Comparison of ENCODE assay signal across 26 cellular contexts in the genomic region with DNA sequence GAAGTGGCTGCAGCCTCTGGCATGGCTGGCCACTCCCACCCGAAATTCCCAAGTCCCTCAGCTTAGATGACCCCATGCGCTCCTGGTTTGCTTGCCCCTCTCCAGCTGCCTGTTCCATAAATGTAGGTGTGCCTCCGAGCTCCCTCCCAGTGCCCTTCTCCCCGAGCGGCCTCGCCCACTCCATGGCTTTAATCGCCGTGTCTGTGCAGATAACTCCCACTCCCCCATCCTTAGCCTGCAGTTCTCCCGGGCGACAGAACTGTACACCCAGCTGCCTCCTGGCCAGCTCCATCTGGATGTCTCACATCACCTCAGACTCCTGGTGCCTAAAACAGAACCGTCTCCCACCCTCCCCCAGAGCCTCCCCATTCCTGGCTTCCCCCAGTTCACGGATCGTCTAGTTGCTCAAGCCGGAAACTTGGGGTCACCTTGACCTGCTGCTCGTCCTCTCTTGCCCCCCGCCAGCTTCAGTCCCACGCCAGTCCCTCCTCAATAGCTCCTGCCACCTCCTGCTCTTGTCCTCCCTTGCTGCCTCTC. TPM values are rescaled to one million over a fixed set of nuclear protein-coding genes. Genes with fewer than 3 reads are reported as not detected.
DNase-seq lines count a peak whose midpoint lies in the region; ATAC-seq and TF ChIP-seq lines count a peak whose summit lies in the region.
"Had no signal": no experiment of that assay in that cellular context is flagged by ENCODE, and none has a peak within 500 bp of the region (broad histone marks: within the 10 kb centered on the region; RNA-seq: fewer than 3 reads in every experiment).

No MANE protein-coding gene starts in this region.

- H3K9me3 ChIP-seq in WERI-Rb-1 (ENCODE audit: severe bottlenecking): no peaks in the 10 kb centered on the region
- no peaks in the 10 kb centered on the region for H3K9me3 ChIP-seq in neuronal stem cell (replicated peaks in 1 of 2; ENCODE audit: control insufficient read depth in 2 of 2, insufficient read depth in 1 of 2, low read depth in 1 of 2, low read length in 2 of 2)

- H3K18ac ChIP-seq in neuronal stem cell (ENCODE audit: low read length): no peak overlapping the region

- peaks cover 29% of the 10 kb centered on the region for H3K27me3 Mint-ChIP-seq in glutamatergic neuron (ENCODE audit: unreplicated experiment)
- peaks cover 49% of the 10 kb centered on the region for H3K27me3 Mint-ChIP-seq in stimulated activated memory B cell treated with anti-CD40 and anti-IgM and Interleukin-4, amounts not matched to agents 10 μg/mL and 1 μg/mL and 100 μg/mL, for 72 hours

- no CpG with 5 or more reads among the region's 17 CpGs for WGBS in neuronal stem cell (ENCODE audit: extremely low coverage in 2 of 2, insufficient read length in 2 of 2, insufficient replicate concordance in 1 of 2), 2 donors

- H3K4me1 ChIP-seq in neuronal stem cell (ENCODE audit: control insufficient read depth in 2 of 2, insufficient read depth in 1 of 2, low read depth in 1 of 2, low read length in 2 of 2): peaks cover 6 to 21% of the 10 kb centered on the region in 2 donors

- DNase-seq in NCI-H82 (lab: John Stamatoyannopoulos, UW) (peak; percentile 36), NCI-H82 treated with DMSO at 0.1 percent for 48 hours (lab: John Stamatoyannopoulos, UW; ENCODE audit: unreplicated experiment) (no peak), WERI-Rb-1 (peak; percentile 24), glutamatergic neuron (no peak), neuronal stem cell (ENCODE audit: low spot score) (no peak), iPS-NIHi7 (ENCODE audit: extremely low spot score) (no peak), NOMO-1 treated with dmso at 0.1 percent for 144 hours (lab: John Stamatoyannopoulos, UW; ENCODE audit: unreplicated experiment) (no peak)
- DNase-seq: 8988T, ACHN, Calu3, DMS79 treated with DMSO at 0.1 percent for 48 hours, NCI-H1092, NCI-H1417 treated with DMSO at 0.1 percent for 48 hours, NCI-H1930, NCI-H524, NCI-H774, SIG-M5 had no signal

- no peak overlapping the region for H2BK12ac ChIP-seq in neuronal stem cell (ENCODE audit: low read length)

- no peak overlapping the region for H4K8ac ChIP-seq in neuronal stem cell (ENCODE audit: low read depth, low read length)

- no peaks in the 10 kb centered on the region for H3K27me3 ChIP-seq in WERI-Rb-1 (ENCODE audit: insufficient read depth, low read depth, severe bottlenecking)
- peaks cover 0 to 57% (median 0%) of the 10 kb centered on the region in 3 experiments for H3K27me3 ChIP-seq in neuronal stem cell (ENCODE audit: control insufficient read depth in 3 of 3, insufficient read depth in 3 of 3, low read depth in 1 of 3, low read length in 3 of 3)

- H3K4me3 Mint-ChIP-seq in glutamatergic neuron (ENCODE audit: unreplicated experiment): peak overlapping the region; percentile 79
- no peak overlapping the region for H3K4me3 Mint-ChIP-seq in stimulated activated memory B cell treated with anti-CD40 and anti-IgM and Interleukin-4, amounts not matched to agents 10 μg/mL and 1 μg/mL and 100 μg/mL, for 72 hours
- H3K4me3 Mint-ChIP-seq: GM23338, IgD-negative memory B cell had no signal

- H3K27ac Mint-ChIP-seq in glutamatergic neuron (ENCODE audit: unreplicated experiment): peak overlapping the region; percentile 90
- no peak overlapping the region for H3K27ac Mint-ChIP-seq in stimulated activated memory B cell treated with anti-CD40 and anti-IgM and Interleukin-4, amounts not matched to agents 10 μg/mL and 1 μg/mL and 100 μg/mL, for 72 hours
- H3K27ac Mint-ChIP-seq: GM23338 had no signal

- peaks cover 20% of the 10 kb centered on the region for H3K9me3 Mint-ChIP-seq in glutamatergic neuron (ENCODE audit: unreplicated experiment)
- peaks cover 15% of the 10 kb centered on the region for H3K9me3 Mint-ChIP-seq in stimulated activated memory B cell treated with anti-CD40 and anti-IgM and Interleukin-4, amounts not matched to agents 10 μg/mL and 1 μg/mL and 100 μg/mL, for 72 hours
- H3K9me3 Mint-ChIP-seq: GM23338 had no signal

- H2BK15ac ChIP-seq in neuronal stem cell (ENCODE audit: low read length): no peak overlapping the region

- no peak overlapping the region for H2AFZ ChIP-seq in neuronal stem cell (ENCODE audit: low read length)
- H2AFZ ChIP-seq: GM23338 had no signal

- no peak overlapping the region for H3K4me2 ChIP-seq in neuronal stem cell (ENCODE audit: insufficient read depth, low read length, poor library complexity, severe bottlenecking)
- H3K4me2 ChIP-seq: GM23338 had no signal

- ATAC-seq in stimulated activated memory B cell treated with anti-CD40 and anti-IgM and Interleukin-4, amounts not matched to agents 10 μg/mL and 1 μg/mL and 100 μg/mL, for 72 hours: no peak
- ATAC-seq: GM23338, HCT116, Panc1 had no signal

- TF ChIP-seq CTCF in WERI-Rb-1 (IDR thresholded peaks at IDR 0.05; ENCODE audit: low read depth, low read length): no peak
- no peak for TF ChIP-seq CTCF in glutamatergic neuron (IDR thresholded peaks at IDR 0.05; ENCODE audit: partially characterized antibody, unreplicated experiment)

- H3K9ac ChIP-seq in neuronal stem cell (ENCODE audit: low read depth, low read length, poor library complexity): no peak overlapping the region

- H3K4me1 Mint-ChIP-seq in glutamatergic neuron (ENCODE audit: low read depth, unreplicated experiment): peaks cover 22% of the 10 kb centered on the region
- peaks cover 19% of the 10 kb centered on the region for H3K4me1 Mint-ChIP-seq in stimulated activated memory B cell treated with anti-CD40 and anti-IgM and Interleukin-4, amounts not matched to agents 10 μg/mL and 1 μg/mL and 100 μg/mL, for 72 hours
- H3K4me1 Mint-ChIP-seq: IgD-negative memory B cell had no signal

- no peak overlapping the region for H2BK120ac ChIP-seq in neuronal stem cell (ENCODE audit: low read depth, low read length)

- H4K91ac ChIP-seq in neuronal stem cell (ENCODE audit: low read depth, low read length, poor library complexity): no peak overlapping the region

- H3K23ac ChIP-seq in neuronal stem cell (ENCODE audit: low read depth, low read length, poor library complexity): no peak overlapping the region

- peak overlapping the region; percentile 1 for H2BK5ac ChIP-seq in neuronal stem cell (ENCODE audit: low read length)

- no peak overlapping the region for H3K14ac ChIP-seq in neuronal stem cell (ENCODE audit: low read length)

- no peaks in the 10 kb centered on the region for H3K36me3 Mint-ChIP-seq in glutamatergic neuron (ENCODE audit: unreplicated experiment)
- H3K36me3 Mint-ChIP-seq in stimulated activated memory B cell treated with anti-CD40 and anti-IgM and Interleukin-4, amounts not matched to agents 10 μg/mL and 1 μg/mL and 100 μg/mL, for 72 hours: no peaks in the 10 kb centered on the region

- H3K4ac ChIP-seq in neuronal stem cell (ENCODE audit: low read length): no peak overlapping the region

- H3K27ac ChIP-seq in WERI-Rb-1: no peak overlapping the region
- H3K27ac ChIP-seq in neuronal stem cell (replicated peaks; ENCODE audit: low read length): no peak overlapping the region
- H3K27ac ChIP-seq: HL-60, RWPE1, SK-N-MC had no signal

- H3K4me3 ChIP-seq in WERI-Rb-1 (ENCODE audit: low read depth, low read length) (no peak overlapping the region), neuronal stem cell (ENCODE audit: low read length in 2 of 2) (no peak overlapping the region)
- H3K4me3 ChIP-seq: GM23338, SK-N-MC had no signal

- H3K79me1 ChIP-seq in neuronal stem cell (ENCODE audit: low read depth, low read length): no peaks in the 10 kb centered on the region

- H3K36me3 ChIP-seq in WERI-Rb-1 (no peaks in the 10 kb centered on the region), neuronal stem cell (replicated peaks in 1 of 2; ENCODE audit: control insufficient read depth in 2 of 2, insufficient read depth in 2 of 2, low read length in 2 of 2) (no peaks in the 10 kb centered on the region)

- no peak overlapping the region for H2AK5ac ChIP-seq in neuronal stem cell (ENCODE audit: low read depth, low read length)

RNA-seq across cellular contexts. Expression of a gene that starts 24.1 kb away (rescaled TPM):
- total RNA-seq in glutamatergic neuron (ENCODE audit: unreplicated experiment): not detected
- not detected for polyA plus RNA-seq in neuronal stem cell (2013, experiment 1 of 2)
- polyA plus RNA-seq in neuronal stem cell (2013, experiment 2 of 2): 0.01 TPM
- total RNA-seq: GM23338 had no signal
- polyA plus RNA-seq: BJ, GM23338, IgD-negative memory B cell had no signal

Comparison
In these comparisons a context has a peak if more than half of its experiments do, and no peak if none do; other contexts are left out.
1. DNase-seq: peak in NCI-H82 (single experiment) and WERI-Rb-1 (single experiment); none in NCI-H82 treated with DMSO at 0.1 percent for 48 hours (single experiment), glutamatergic neuron (single experiment), neuronal stem cell (single experiment), iPS-NIHi7 (single experiment) and NOMO-1 treated with dmso at 0.1 percent for 144 hours (single experiment).